Comparison of ENCODE assay signal across 25 cellular contexts in genomic region chr6:43970068-43970912, GRCh38.
A peak's percentile ranks its signal among the peaks of the same experiment; 100 is the strongest.
DNase-seq lines count a peak whose midpoint lies in the region; ATAC-seq and TF ChIP-seq lines count a peak whose summit lies in the region.
"Had no signal": no experiment of that assay in that cellular context is flagged by ENCODE, and none has a peak within 500 bp of the region (broad histone marks: within the 10 kb centered on the region; RNA-seq: fewer than 3 reads in every experiment).

No MANE protein-coding gene starts in this region.

- POLR2A ChIA-PET in HEK293 (lab: Yijun Ruan, JAX) = no interaction called here

- H3K9me3 Mint-ChIP-seq in dendritic cell treated with granulocyte-macrophage colony-stimulating factor and Interleukin-4, amounts not matched to agents 40 ng/mL and 50 ng/mL, for 4 days = no peaks in the 10 kb centered on the region
- H3K9me3 Mint-ChIP-seq in osteocyte (ENCODE audit: unreplicated experiment) = no peaks in the 10 kb centered on the region
- H3K9me3 Mint-ChIP-seq: activated CD4-positive, alpha-beta T cell treated with anti-CD3 and anti-CD28 coated beads, Interleukin-2, amount 10 ng/mL, durations not matched to agents 24 days and 14 days; activated naive CD4-positive, alpha-beta T cell treated with anti-CD3 and anti-CD28 coated beads, Interleukin-2, amount 50 U/mL, for 24 hours; activated T-helper 1 cell treated with anti-CD3 and anti-CD28 coated beads, Interleukin-12 subunit alpha, Interleukin-12 subunit beta, Interleukin-2, Interleukin-4 antibody, amounts not matched to agents 30 ng/mL and 10 ng/mL and 1 ng/mL, durations not matched to agents 14 hours and 24 hours and 36 hours; effector memory CD8-positive, alpha-beta T cell; H9; naive thymus-derived CD4-positive, alpha-beta T cell had no signal

- CTCF ChIA-PET in HEK293 (lab: Yijun Ruan, JAX) = interaction anchor here (0.5 to 1.5 kb wide), 6 partner anchors 19 to 201 kb away, joined by 3 to 7 read pairs (median 3); partner anchors contain the start of gene VEGFA

- H3K27ac Mint-ChIP-seq in dendritic cell treated with granulocyte-macrophage colony-stimulating factor and Interleukin-4, amounts not matched to agents 40 ng/mL and 50 ng/mL, for 4 days = peak overlapping the region; percentile 65
- H3K27ac Mint-ChIP-seq in osteocyte (ENCODE audit: unreplicated experiment) = no peak overlapping the region
- H3K27ac Mint-ChIP-seq: activated CD4-positive, alpha-beta T cell treated with anti-CD3 and anti-CD28 coated beads, Interleukin-2, amount 10 ng/mL, durations not matched to agents 24 days and 14 days; activated naive CD4-positive, alpha-beta T cell treated with anti-CD3 and anti-CD28 coated beads, Interleukin-2, amount 50 U/mL, for 24 hours; effector memory CD8-positive, alpha-beta T cell; H9; naive thymus-derived CD4-positive, alpha-beta T cell; T-helper 17 cell had no signal

- H3K27ac ChIP-seq in C4-2B = peak overlapping the region; percentile 64
- H3K27ac ChIP-seq in HEK293 (ENCODE audit: extremely low read depth, low read depth, low read length) = no peak overlapping the region
- H3K27ac ChIP-seq: BLaER1, foreskin keratinocyte had no signal

- no peak overlapping the region for H3K4me3 ChIP-seq in HEK293 (ENCODE audit: low read depth, low read length)
- H3K4me3 ChIP-seq: BLaER1 had no signal

- H3K4me1 ChIP-seq in HEK293 (ENCODE audit: control insufficient read depth, insufficient read depth, low read length) = no peaks in the 10 kb centered on the region

- no peak for ATAC-seq in GM21390 (IDR thresholded peaks at IDR 0.05; ENCODE audit: unreplicated experiment)
- ATAC-seq: effector memory CD8-positive, alpha-beta T cell; esophagus mucosa; foreskin keratinocyte; naive thymus-derived CD4-positive, alpha-beta T cell; T-helper 17 cell had no signal

- H3K4me3 Mint-ChIP-seq in dendritic cell treated with granulocyte-macrophage colony-stimulating factor and Interleukin-4, amounts not matched to agents 40 ng/mL and 50 ng/mL, for 4 days = no peak overlapping the region
- H3K4me3 Mint-ChIP-seq in osteocyte (ENCODE audit: unreplicated experiment) = no peak overlapping the region
- H3K4me3 Mint-ChIP-seq: activated CD4-positive, alpha-beta T cell treated with anti-CD3 and anti-CD28 coated beads, Interleukin-2, amount 10 ng/mL, durations not matched to agents 24 days and 14 days; activated naive CD4-positive, alpha-beta T cell treated with anti-CD3 and anti-CD28 coated beads, Interleukin-2, amount 50 U/mL, for 24 hours; activated T-helper 1 cell treated with anti-CD3 and anti-CD28 coated beads, Interleukin-12 subunit alpha, Interleukin-12 subunit beta, Interleukin-2, Interleukin-4 antibody, amounts not matched to agents 30 ng/mL and 10 ng/mL and 1 ng/mL, durations not matched to agents 14 hours and 24 hours and 36 hours; effector memory CD8-positive, alpha-beta T cell; H9; naive thymus-derived CD4-positive, alpha-beta T cell; T-helper 17 cell had no signal

- no peaks in the 10 kb centered on the region for H3K36me3 Mint-ChIP-seq in dendritic cell treated with granulocyte-macrophage colony-stimulating factor and Interleukin-4, amounts not matched to agents 40 ng/mL and 50 ng/mL, for 4 days (ENCODE audit: low read depth)
- no peaks in the 10 kb centered on the region for H3K36me3 Mint-ChIP-seq in osteocyte (ENCODE audit: unreplicated experiment)
- H3K36me3 Mint-ChIP-seq: activated naive CD4-positive, alpha-beta T cell treated with anti-CD3 and anti-CD28 coated beads, Interleukin-2, amount 50 U/mL, for 24 hours; naive thymus-derived CD4-positive, alpha-beta T cell had no signal

- peaks cover 38% of the 10 kb centered on the region for H3K27me3 Mint-ChIP-seq in dendritic cell treated with granulocyte-macrophage colony-stimulating factor and Interleukin-4, amounts not matched to agents 40 ng/mL and 50 ng/mL, for 4 days
- peaks cover 8% of the 10 kb centered on the region for H3K27me3 Mint-ChIP-seq in osteocyte (ENCODE audit: unreplicated experiment)

- TF ChIP-seq CTCF in C4-2B (conservative IDR thresholded peaks at IDR 0.05) (no peak), HEK293 (tag by site-specific recombination; IDR thresholded peaks at IDR 0.05) (no peak), osteocyte (IDR thresholded peaks at IDR 0.05) (no peak)

- intact Hi-C loops in dendritic cell treated with granulocyte-macrophage colony-stimulating factor and Interleukin-4, amounts not matched to agents 40 ng/mL and 50 ng/mL, for 4 days (cut with micrococcal nuclease) = no loop called here

- DNase-seq in osteocyte (ENCODE audit: extremely low spot score, unreplicated experiment) = peak; percentile 59
- DNase-seq in NCI-H146 treated with DMSO at 0.1 percent for 48 hours (lab: John Stamatoyannopoulos, UW; ENCODE audit: unreplicated experiment) = no peak
- DNase-seq in GM03348 (ENCODE audit: low spot score) = no peak
- DNase-seq in effector CD4-positive, alpha-beta T cell = no peak
- DNase-seq: activated CD4-positive, alpha-beta T cell treated with anti-CD3 and anti-CD28 coated beads, Interleukin-2, amount 10 ng/mL, durations not matched to agents 24 days and 14 days; amygdala; COR-L47; effector memory CD8-positive, alpha-beta T cell; foreskin keratinocyte; naive thymus-derived CD4-positive, alpha-beta T cell; NCI-H1105 treated with DMSO at 0.1 percent for 48 hours; NCI-H226; occipital lobe; retina; SK-N-SH; T-helper 17 cell had no signal

- H3K4me1 Mint-ChIP-seq in dendritic cell treated with granulocyte-macrophage colony-stimulating factor and Interleukin-4, amounts not matched to agents 40 ng/mL and 50 ng/mL, for 4 days (ENCODE audit: low read depth) = peaks cover 30% of the 10 kb centered on the region
- peaks cover 29% of the 10 kb centered on the region for H3K4me1 Mint-ChIP-seq in osteocyte (ENCODE audit: unreplicated experiment)
- H3K4me1 Mint-ChIP-seq: activated CD4-positive, alpha-beta T cell treated with anti-CD3 and anti-CD28 coated beads, Interleukin-2, amount 10 ng/mL, durations not matched to agents 24 days and 14 days; activated naive CD4-positive, alpha-beta T cell treated with anti-CD3 and anti-CD28 coated beads, Interleukin-2, amount 50 U/mL, for 24 hours; T-helper 17 cell had no signal

- H3K9me3 ChIP-seq in HEK293 (ENCODE audit: control insufficient read depth, insufficient read depth, low read depth, low read length) = no peaks in the 10 kb centered on the region
- H3K9me3 ChIP-seq: BLaER1, SK-N-SH had no signal

- H3K36me3 ChIP-seq in HEK293 (ENCODE audit: control insufficient read depth in 2 of 2, insufficient read depth in 1 of 2, low read length in 2 of 2) = no peaks in the 10 kb centered on the region
- H3K36me3 ChIP-seq: BLaER1 had no signal

TF ChIP-seq in HEK293, 187 proteins besides CTCF, POLR2A, EP300 and RAD21:
- 0 out of 2 replicates have a peak, but pooled peaks have one; percentile 6 for TF ChIP-seq ZNF776 (tag by site-specific recombination; IDR thresholded peaks at IDR 0.05; ENCODE audit: borderline replicate concordance)
- no peak for TF ChIP-seq ZEB2 (tag by site-specific recombination; IDR thresholded peaks at IDR 0.05)
- TF ChIP-seq ZNF701 (tag by site-specific recombination; IDR thresholded peaks at IDR 0.05) = no peak
- TF ChIP-seq ZNF423 (tag by site-specific recombination; IDR thresholded peaks at IDR 0.05) = no peak
- peak; percentile 54 for TF ChIP-seq PRDM1 (tag by site-specific recombination; IDR thresholded peaks at IDR 0.05)
- TF ChIP-seq ZBTB21 (tag by site-specific recombination; IDR thresholded peaks at IDR 0.05) = no peak
- TF ChIP-seq ZNF23 (tag by site-specific recombination; IDR thresholded peaks at IDR 0.05; ENCODE audit: borderline replicate concordance) = no peak
